In genomic region chr16:27405546-27406451, GRCh38 we compare ENCODE assay signal across 10 cellular contexts. TPM values are rescaled to one million over a fixed set of nuclear protein-coding genes. Genes with fewer than 3 reads are reported as not detected.
DNase-seq lines count a peak whose midpoint lies in the region; ATAC-seq and TF ChIP-seq lines count a peak whose summit lies in the region.
"Had no signal": no experiment of that assay in that cellular context is flagged by ENCODE, and none has a peak within 500 bp of the region (broad histone marks: within the 10 kb centered on the region; RNA-seq: fewer than 3 reads in every experiment).

No MANE protein-coding gene starts in this region.

- peak; percentile 12 for ATAC-seq in HG03442 (IDR thresholded peaks at IDR 0.05; ENCODE audit: unreplicated experiment)
- ATAC-seq in activated T-cell treated with anti-CD3 and anti-CD28 coated beads, Interleukin-2, amount 50 U/mL, for 72 hours (replicated peaks in 1 of 2) = peak; percentile 28 to 40

- H3K4me3 Mint-ChIP-seq in activated T-cell treated with anti-CD3 and anti-CD28 coated beads, Interleukin-2, amount 50 U/mL, for 72 hours = peak overlapping the region; percentile 94 to 97
- no peak overlapping the region for H3K4me3 Mint-ChIP-seq in nephron progenitor cell

- peaks cover 32 to 64% of the 10 kb centered on the region in 2 donors for H3K36me3 Mint-ChIP-seq in activated T-cell treated with anti-CD3 and anti-CD28 coated beads, Interleukin-2, amount 50 U/mL, for 72 hours (ENCODE audit: insufficient read depth in 2 of 2)
- H3K36me3 Mint-ChIP-seq in nephron progenitor cell (ENCODE audit: low read depth) = no peaks in the 10 kb centered on the region

- DNase-seq in AG10803 (ENCODE audit: low read depth) (peak; percentile 27), nephron progenitor cell (peak; percentile 25), GOT3 (lab: John Stamatoyannopoulos, UW) (no peak), DMS 273 (lab: John Stamatoyannopoulos, UW; ENCODE audit: unreplicated experiment) (no peak), ureter (ENCODE audit: low spot score) (no peak), SK-N-DZ (ENCODE audit: low spot score) (no peak)
- DNase-seq in activated T-cell treated with anti-CD3 and anti-CD28 coated beads, Interleukin-2, amount 50 U/mL, for 72 hours = peak; percentile 90 to 92
- DNase-seq: NCI-H510A treated with DMSO at 0.1 percent for 48 hours had no signal

- H3K4me1 Mint-ChIP-seq in activated T-cell treated with anti-CD3 and anti-CD28 coated beads, Interleukin-2, amount 50 U/mL, for 72 hours (ENCODE audit: low read depth) = peaks cover 66% of the 10 kb centered on the region
- peaks cover 7% of the 10 kb centered on the region for H3K4me1 Mint-ChIP-seq in nephron progenitor cell

- TF ChIP-seq CTCF in AG10803 (conservative IDR thresholded peaks at IDR 0.05; ENCODE audit: low read length) (no peak), nephron progenitor cell (IDR thresholded peaks at IDR 0.05) (no peak)

- no peak overlapping the region for H3K4me3 ChIP-seq in AG10803 (ENCODE audit: low read length)

- H3K27me3 Mint-ChIP-seq in activated T-cell treated with anti-CD3 and anti-CD28 coated beads, Interleukin-2, amount 50 U/mL, for 72 hours (ENCODE audit: low read depth) = no peaks in the 10 kb centered on the region
- peaks cover 32% of the 10 kb centered on the region for H3K27me3 Mint-ChIP-seq in nephron progenitor cell (ENCODE audit: low read depth, poor library complexity)

- no peaks in the 10 kb centered on the region for H3K9me3 Mint-ChIP-seq in activated T-cell treated with anti-CD3 and anti-CD28 coated beads, Interleukin-2, amount 50 U/mL, for 72 hours
- H3K9me3 Mint-ChIP-seq in nephron progenitor cell = peaks cover 6% of the 10 kb centered on the region

- H3K27ac Mint-ChIP-seq in activated T-cell treated with anti-CD3 and anti-CD28 coated beads, Interleukin-2, amount 50 U/mL, for 72 hours = peak overlapping the region; percentile 90
- H3K27ac Mint-ChIP-seq in nephron progenitor cell = no peak overlapping the region
- H3K27ac Mint-ChIP-seq: progenitor cell of endocrine pancreas had no signal

RNA-seq across cellular contexts. Expression of gene IL21R, which starts 3.8 kb away (rescaled TPM):
- 100 to 1,000 TPM; 155 to 166 TPM for total RNA-seq in activated T-cell treated with anti-CD3 and anti-CD28 coated beads, Interleukin-2, amount 50 U/mL, for 72 hours
- total RNA-seq in ureter = 0.60 TPM
- 1.5 and 1.6 TPM in 2 replicates for polyA plus RNA-seq in SK-N-DZ (2014; cell fraction: cytosol; rRNA removed)
- polyA plus RNA-seq in SK-N-DZ (2014; cell fraction: nucleus; rRNA removed) = 0.69 and 0.82 TPM in 2 replicates
- total RNA-seq: progenitor cell of endocrine pancreas had no signal

Comparison
In these comparisons a context has a peak if more than half of its experiments do, and no peak if none do; other contexts are left out.
1. DNase-seq: peak in AG10803 (single experiment), activated T-cell treated with anti-CD3 and anti-CD28 coated beads, Interleukin-2, amount 50 U/mL, for 72 hours (2 of 2) and nephron progenitor cell (single experiment); none in GOT3 (single experiment), DMS 273 (single experiment), ureter (single experiment) and SK-N-DZ (single experiment).
2. RNA of gene IL21R, which starts 3.8 kb away (total RNA-seq): 155 to 166 TPM in activated T-cell treated with anti-CD3 and anti-CD28 coated beads, Interleukin-2, amount 50 U/mL, for 72 hours; 0.60 TPM in ureter (single experiment); every median in the first group is over 10 times any median in the second.